8 cellular contexts compared by ENCODE assay signal in genomic region chr1:40592107-40592773, GRCh38.
DNase-seq lines count a peak whose midpoint lies in the region; ATAC-seq lines count a peak whose summit lies in the region.

No MANE protein-coding gene starts in this region.

- no peaks in the 10 kb centered on the region for H3K9me3 Mint-ChIP-seq in activated CD8-positive, alpha-beta T cell treated with anti-CD3 and anti-CD28 coated beads, Interleukin-2, amount 10 ng/mL, durations not matched to agents 7 days and 5 days (ENCODE audit: insufficient read depth)

- POLR2A ChIA-PET in activated CD8-positive, alpha-beta T cell treated with anti-CD3 and anti-CD28 coated beads, Interleukin-2, amount 10 ng/mL, durations not matched to agents 7 days and 5 days (lab: Charles Lee): interaction anchor here (0.9 kb wide), 1 partner anchor 387 kb away, joined by 3 read pairs; the partner anchor contains the start of gene CTPS1

- DNase-seq in NCI-H2171 treated with DMSO at 0.1 percent for 48 hours (lab: John Stamatoyannopoulos, UW) (peak; percentile 63), NCI-H2171 (lab: John Stamatoyannopoulos, UW) (no peak), NCI-H1436 (lab: John Stamatoyannopoulos, UW) (peak; percentile 16), inferior parietal cortex (ENCODE audit: extremely low spot score) (peak; percentile 71), NCI-H187 (lab: John Stamatoyannopoulos, UW) (no peak), T1000 (lab: John Stamatoyannopoulos, UW) (no peak)
- peak; percentile 33 for DNase-seq in activated CD8-positive, alpha-beta T cell treated with anti-CD3 and anti-CD28 coated beads, Interleukin-2, amount 10 ng/mL, durations not matched to agents 7 days and 5 days

- H3K4me1 Mint-ChIP-seq in activated CD8-positive, alpha-beta T cell treated with anti-CD3 and anti-CD28 coated beads, Interleukin-2, amount 10 ng/mL, durations not matched to agents 7 days and 5 days (ENCODE audit: low read depth): peaks cover 21% of the 10 kb centered on the region

- no peak overlapping the region for H3K4me3 Mint-ChIP-seq in activated CD8-positive, alpha-beta T cell treated with anti-CD3 and anti-CD28 coated beads, Interleukin-2, amount 10 ng/mL, durations not matched to agents 7 days and 5 days

- no peaks in the 10 kb centered on the region for H3K36me3 Mint-ChIP-seq in activated CD8-positive, alpha-beta T cell treated with anti-CD3 and anti-CD28 coated beads, Interleukin-2, amount 10 ng/mL, durations not matched to agents 7 days and 5 days (ENCODE audit: low read depth)

- peaks cover 6% of the 10 kb centered on the region for H3K27me3 Mint-ChIP-seq in activated CD8-positive, alpha-beta T cell treated with anti-CD3 and anti-CD28 coated beads, Interleukin-2, amount 10 ng/mL, durations not matched to agents 7 days and 5 days (ENCODE audit: low read depth)

- CTCF ChIA-PET in activated CD8-positive, alpha-beta T cell treated with anti-CD3 and anti-CD28 coated beads, Interleukin-2, amount 10 ng/mL, durations not matched to agents 7 days and 5 days (lab: Charles Lee): interaction anchor here (1.4 kb wide), 1 partner anchor 11 kb away, joined by 3 read pairs; no protein-coding TSS in a partner anchor

- H3K27ac Mint-ChIP-seq in activated CD8-positive, alpha-beta T cell treated with anti-CD3 and anti-CD28 coated beads, Interleukin-2, amount 10 ng/mL, durations not matched to agents 7 days and 5 days: no peak overlapping the region

- ATAC-seq in activated CD8-positive, alpha-beta T cell treated with anti-CD3 and anti-CD28 coated beads, Interleukin-2, amount 10 ng/mL, durations not matched to agents 7 days and 5 days: no peak
- no peak for ATAC-seq in HG03342 (IDR thresholded peaks at IDR 0.05; ENCODE audit: unreplicated experiment)

Comparison
In these comparisons a context has a peak if more than half of its experiments do, and no peak if none do; other contexts are left out.
1. DNase-seq: peak in NCI-H2171 treated with DMSO at 0.1 percent for 48 hours (single experiment), NCI-H1436 (single experiment), activated CD8-positive, alpha-beta T cell treated with anti-CD3 and anti-CD28 coated beads, Interleukin-2, amount 10 ng/mL, durations not matched to agents 7 days and 5 days (single experiment) and inferior parietal cortex (single experiment); none in NCI-H2171 (single experiment), NCI-H187 (0 of 2) and T1000 (single experiment).